ENCODE assay signal across 19 cellular contexts in the genomic region with DNA sequence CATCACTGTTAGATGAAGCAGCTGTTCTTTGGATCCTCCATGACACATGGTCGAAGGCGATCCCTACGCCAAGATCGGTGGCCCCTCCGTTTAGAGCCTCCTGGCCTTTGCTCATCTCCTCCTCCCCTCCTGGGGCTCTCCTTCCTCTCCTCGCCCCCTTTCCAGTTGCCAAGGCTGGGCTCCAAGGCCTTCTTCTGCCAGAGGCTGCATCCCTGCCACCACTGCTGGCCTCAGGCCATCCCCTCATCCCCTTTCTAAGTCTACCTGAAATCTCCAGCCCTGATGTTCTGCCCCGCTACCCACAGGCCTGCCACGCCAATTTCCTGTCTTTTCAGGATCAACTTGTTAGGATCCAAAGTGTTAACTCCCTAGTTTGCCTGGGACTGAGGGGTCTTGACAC.
DNase-seq lines count a peak whose midpoint lies in the region; ATAC-seq and TF ChIP-seq lines count a peak whose summit lies in the region.
"Had no signal": no experiment of that assay in that cellular context is flagged by ENCODE, and none has a peak within 500 bp of the region (broad histone marks: within the 10 kb centered on the region; RNA-seq: fewer than 3 reads in every experiment).

No MANE protein-coding gene starts in this region.

- no peaks in the 10 kb centered on the region for H3K79me2 ChIP-seq in smooth muscle cell (ENCODE audit: low read depth)

- no peaks in the 10 kb centered on the region for H4K20me1 ChIP-seq in smooth muscle cell (ENCODE audit: low read depth)

- no peak for TF ChIP-seq CTCF in heart left ventricle (IDR thresholded peaks at IDR 0.05)
- no peak for TF ChIP-seq CTCF in smooth muscle cell (IDR thresholded peaks at IDR 0.05; ENCODE audit: borderline replicate concordance, insufficient read depth, poor library complexity, severe bottlenecking)
- TF ChIP-seq CTCF in uterus (IDR thresholded peaks at IDR 0.05): no peak
- TF ChIP-seq CTCF in ascending aorta (IDR thresholded peaks at IDR 0.05): no peak

- H3F3A ChIP-seq in smooth muscle cell (ENCODE audit: low read depth): peaks cover 24% of the 10 kb centered on the region

- WGBS in heart left ventricle, 4 donors: 89 to 96% (median 96%) methylated on average over 8 of the region's 8 CpGs
- WGBS in mesenchymal stem cell: 90% methylated on average over 8 of the region's 8 CpGs
- WGBS in smooth muscle cell (ENCODE audit: low lambda C conversion rate): 84% methylated on average over 8 of the region's 8 CpGs

- no peaks in the 10 kb centered on the region for H3K4me1 Mint-ChIP-seq in T-helper 2 cell treated with Interferon-gamma antibody and Interleukin-4, amounts not matched to agents 5 μg/mL and 100 μg/mL, for 36 hours (ENCODE audit: low read depth)
- H3K4me1 Mint-ChIP-seq: immature natural killer cell had no signal

- no peaks in the 10 kb centered on the region for H3K36me3 Mint-ChIP-seq in T-helper 2 cell treated with Interferon-gamma antibody and Interleukin-4, amounts not matched to agents 5 μg/mL and 100 μg/mL, for 36 hours (ENCODE audit: low read depth)
- H3K36me3 Mint-ChIP-seq: activated naive CD4-positive, alpha-beta T cell treated with anti-CD3 and anti-CD28 coated beads, Interleukin-2, amount 50 U/mL, for 72 hours; CD8-positive, alpha-beta T cell; immature natural killer cell had no signal

- H3K27me3 ChIP-seq in heart left ventricle (no peaks in the 10 kb centered on the region), mesenchymal stem cell (ENCODE audit: control insufficient read depth in 1 of 2, insufficient read depth in 1 of 2, low read length in 2 of 2) (peaks cover 0 to 38% of the 10 kb centered on the region in 2 experiments), smooth muscle cell (ENCODE audit: low read depth) (no peaks in the 10 kb centered on the region), uterus (no peaks in the 10 kb centered on the region), ascending aorta (no peaks in the 10 kb centered on the region)
- H3K27me3 ChIP-seq in effector memory CD4-positive, alpha-beta T cell (replicated peaks; ENCODE audit: control insufficient read depth, insufficient read depth, low read length, poor library complexity, severe bottlenecking): no peaks in the 10 kb centered on the region

- H2BK120ac ChIP-seq in mesenchymal stem cell (ENCODE audit: low read depth, low read length): peak overlapping the region; percentile 69

- H4K91ac ChIP-seq in mesenchymal stem cell (ENCODE audit: low read length): peak overlapping the region; percentile 64

- peak overlapping the region; percentile 27 to 77 for H3K4ac ChIP-seq in mesenchymal stem cell (ENCODE audit: low read depth in 1 of 2, low read length in 2 of 2)

- H2AK5ac ChIP-seq in mesenchymal stem cell (ENCODE audit: low read length, severe bottlenecking): no peak overlapping the region

- H3K9me3 Mint-ChIP-seq in T-helper 2 cell treated with Interferon-gamma antibody and Interleukin-4, amounts not matched to agents 5 μg/mL and 100 μg/mL, for 36 hours: no peaks in the 10 kb centered on the region
- H3K9me3 Mint-ChIP-seq: activated naive CD4-positive, alpha-beta T cell treated with anti-CD3 and anti-CD28 coated beads, Interleukin-2, amount 50 U/mL, for 72 hours; activated T-helper 2 cell treated with anti-CD3 and anti-CD28 coated beads, Interferon-gamma antibody, Interleukin-2, Interleukin-4, amounts not matched to agents 10 μg/mL and 5 μg/mL and 100 μg/mL, durations not matched to agents 14 hours and 24 hours and 36 hours; CD8-positive, alpha-beta T cell; immature natural killer cell had no signal

- H3K9ac ChIP-seq in mesenchymal stem cell (ENCODE audit: low read length) (peak overlapping the region; percentile 86), smooth muscle cell (ENCODE audit: low read depth) (no peak overlapping the region)

- H3K4me1 ChIP-seq in heart left ventricle: peaks cover 0 to 68% (median 43%) of the 10 kb centered on the region in 12 donors
- H3K4me1 ChIP-seq in mesenchymal stem cell (ENCODE audit: control insufficient read depth, insufficient read depth, low read depth, low read length): peaks cover 12% of the 10 kb centered on the region
- peaks cover 13% of the 10 kb centered on the region for H3K4me1 ChIP-seq in smooth muscle cell (ENCODE audit: low read depth)
- peaks cover 14 to 31% of the 10 kb centered on the region in 2 donors for H3K4me1 ChIP-seq in uterus
- H3K4me1 ChIP-seq in effector memory CD4-positive, alpha-beta T cell (ENCODE audit: control insufficient read depth, insufficient read depth, low read length, poor library complexity, severe bottlenecking): no peaks in the 10 kb centered on the region
- peaks cover 11 to 14% of the 10 kb centered on the region in 2 donors for H3K4me1 ChIP-seq in ascending aorta
- H3K4me1 ChIP-seq: HAP-1 had no signal

- DNase-seq in heart left ventricle (peak in 1 of 5 donors; percentile 30), left ventricle myocardium superior (no peak), mesenchymal stem cell (no peak), smooth muscle cell (lab: John Stamatoyannopoulos, UW; ENCODE audit: unreplicated experiment) (no peak), uterus (no peak), ascending aorta (ENCODE audit: low spot score in 2 of 2) (no peak)
- DNase-seq in effector memory CD4-positive, alpha-beta T cell: no peak
- DNase-seq in T-helper 2 cell treated with Interferon-gamma antibody and Interleukin-4, amounts not matched to agents 5 μg/mL and 100 μg/mL, for 36 hours (ENCODE audit: low spot score): no peak
- DNase-seq: activated CD4-positive, alpha-beta T cell treated with anti-CD3 and anti-CD28 coated beads, Interleukin-2, amount 50 U/mL, for 4 hours; activated CD4-positive, CD25-positive, alpha-beta regulatory T cell; activated CD8-positive, alpha-beta memory T cell treated with anti-CD3 and anti-CD28 coated beads, Interleukin-2, amount 50 U/mL, for 4 hours; CD8-positive, alpha-beta T cell; cerebellar nuclear complex; immature natural killer cell; NCI-H187 had no signal

- intact Hi-C loops in heart left ventricle (cut with DNase I) (loop anchor here in 4 of 10 donors (2.0 to 10.0 kb wide), 3 partner anchors 171 to 265 kb away; a partner anchor contains a TSS), left ventricle myocardium superior (cut with micrococcal nuclease) (no loop called here), uterus (cut with DNase I; ENCODE audit: low total_unique reads) (no loop called here), ascending aorta (cut with DNase I) (no loop called here)

- no peak overlapping the region for H3K4me2 ChIP-seq in mesenchymal stem cell (ENCODE audit: low read length, poor library complexity, severe bottlenecking)
- peak overlapping the region; percentile 11 for H3K4me2 ChIP-seq in smooth muscle cell

- H3K14ac ChIP-seq in mesenchymal stem cell (ENCODE audit: low read length in 2 of 2): peak overlapping the region in 1 of 2 experiments; percentile 49

- ATAC-seq in heart left ventricle (no peak), left ventricle myocardium superior (no peak)
- ATAC-seq: activated naive CD4-positive, alpha-beta T cell treated with anti-CD3 and anti-CD28 coated beads, Interleukin-2, amount 50 U/mL, for 72 hours; CD8-positive, alpha-beta T cell; left lobe of liver had no signal

- H2AFZ ChIP-seq in mesenchymal stem cell (ENCODE audit: low read depth, low read length) (no peak overlapping the region), smooth muscle cell (ENCODE audit: low read depth) (no peak overlapping the region)

- H2BK12ac ChIP-seq in mesenchymal stem cell (ENCODE audit: low read length in 2 of 2): peak overlapping the region; percentile 93

- H3K27me3 Mint-ChIP-seq in T-helper 2 cell treated with Interferon-gamma antibody and Interleukin-4, amounts not matched to agents 5 μg/mL and 100 μg/mL, for 36 hours (ENCODE audit: low read depth): peaks cover 4% of the 10 kb centered on the region

- H3K23ac ChIP-seq in mesenchymal stem cell (ENCODE audit: low read length in 2 of 2): no peak overlapping the region

- H3K79me1 ChIP-seq in mesenchymal stem cell (replicated peaks; ENCODE audit: low read length, poor library complexity, severe bottlenecking): no peaks in the 10 kb centered on the region

- peak overlapping the region in 8 of 12 donors; percentile 62 to 87 (median 80) for H3K27ac ChIP-seq in heart left ventricle
- no peak overlapping the region for H3K27ac ChIP-seq in mesenchymal stem cell (ENCODE audit: low read length, poor library complexity, severe bottlenecking)
- peak overlapping the region; percentile 89 for H3K27ac ChIP-seq in smooth muscle cell (ENCODE audit: low read depth)
- H3K27ac ChIP-seq in uterus: peak overlapping the region; percentile 87 to 88
- H3K27ac ChIP-seq in effector memory CD4-positive, alpha-beta T cell (ENCODE audit: insufficient read depth, low read length, poor library complexity, severe bottlenecking): no peak overlapping the region
- peak overlapping the region in 1 of 2 donors; percentile 71 for H3K27ac ChIP-seq in ascending aorta

- H3K36me3 ChIP-seq in heart left ventricle (no peaks in the 10 kb centered on the region), mesenchymal stem cell (ENCODE audit: control insufficient read depth in 1 of 2, insufficient read depth in 2 of 2, low read depth in 1 of 2, low read length in 2 of 2) (no peaks in the 10 kb centered on the region), smooth muscle cell (ENCODE audit: low read depth) (no peaks in the 10 kb centered on the region), uterus (no peaks in the 10 kb centered on the region), ascending aorta (no peaks in the 10 kb centered on the region)
- H3K36me3 ChIP-seq in effector memory CD4-positive, alpha-beta T cell (ENCODE audit: control insufficient read depth, insufficient read depth, low read length): no peaks in the 10 kb centered on the region
- H3K36me3 ChIP-seq: HAP-1 had no signal

- H3K4me3 ChIP-seq in heart left ventricle (no peak overlapping the region), mesenchymal stem cell (ENCODE audit: insufficient read depth in 1 of 2, low read depth in 1 of 2, low read length in 2 of 2) (no peak overlapping the region), smooth muscle cell (no peak overlapping the region), uterus (no peak overlapping the region), ascending aorta (no peak overlapping the region)
- H3K4me3 ChIP-seq in effector memory CD4-positive, alpha-beta T cell (ENCODE audit: insufficient read depth, low read depth, low read length, poor library complexity, severe bottlenecking): no peak overlapping the region
- H3K4me3 ChIP-seq: HAP-1 had no signal

- no peak overlapping the region for H3K27ac Mint-ChIP-seq in T-helper 2 cell treated with Interferon-gamma antibody and Interleukin-4, amounts not matched to agents 5 μg/mL and 100 μg/mL, for 36 hours
- H3K27ac Mint-ChIP-seq: activated naive CD4-positive, alpha-beta T cell treated with anti-CD3 and anti-CD28 coated beads, Interleukin-2, amount 50 U/mL, for 72 hours; activated T-helper 2 cell treated with anti-CD3 and anti-CD28 coated beads, Interferon-gamma antibody, Interleukin-2, Interleukin-4, amounts not matched to agents 10 μg/mL and 5 μg/mL and 100 μg/mL, durations not matched to agents 14 hours and 24 hours and 36 hours; CD8-positive, alpha-beta T cell had no signal

- H2BK5ac ChIP-seq in mesenchymal stem cell (ENCODE audit: low read depth, low read length, poor library complexity, severe bottlenecking): no peak overlapping the region

- TF ChIP-seq POLR2A in heart left ventricle (IDR thresholded peaks at IDR 0.05) (no peak), uterus (IDR thresholded peaks at IDR 0.05) (no peak)

- H3K9me3 ChIP-seq in heart left ventricle (no peaks in the 10 kb centered on the region), mesenchymal stem cell (ENCODE audit: control insufficient read depth, low read length) (no peaks in the 10 kb centered on the region), smooth muscle cell (replicated peaks; ENCODE audit: low read depth) (no peaks in the 10 kb centered on the region), uterus (no peaks in the 10 kb centered on the region), ascending aorta (no peaks in the 10 kb centered on the region)
- no peaks in the 10 kb centered on the region for H3K9me3 ChIP-seq in effector memory CD4-positive, alpha-beta T cell (ENCODE audit: control insufficient read depth, low read length)
- H3K9me3 ChIP-seq: HAP-1 had no signal

- peak overlapping the region; percentile 29 for H2BK15ac ChIP-seq in mesenchymal stem cell (ENCODE audit: low read depth, poor library complexity, severe bottlenecking)

- no peak overlapping the region for H3K4me3 Mint-ChIP-seq in T-helper 2 cell treated with Interferon-gamma antibody and Interleukin-4, amounts not matched to agents 5 μg/mL and 100 μg/mL, for 36 hours
- H3K4me3 Mint-ChIP-seq: CD8-positive, alpha-beta T cell; immature natural killer cell had no signal

- peak overlapping the region; percentile 14 to 44 for H3K18ac ChIP-seq in mesenchymal stem cell (ENCODE audit: low read depth in 1 of 2, low read length in 2 of 2)

- no peak overlapping the region for H4K8ac ChIP-seq in mesenchymal stem cell (ENCODE audit: low read length)

Comparison
In these comparisons a context has a peak if more than half of its experiments do, and no peak if none do; other contexts are left out.
1. H3K27ac ChIP-seq: peak in heart left ventricle (8 of 12), smooth muscle cell (single experiment) and uterus (2 of 2); none in mesenchymal stem cell (single experiment) and effector memory CD4-positive, alpha-beta T cell (single experiment).